In genomic region chr13:107119989-107120881, GRCh38 we compare ENCODE assay signal across 20 cellular contexts.
DNase-seq lines count a peak whose midpoint lies in the region; ATAC-seq, FAIRE-seq and TF ChIP-seq lines count a peak whose summit lies in the region.
"Had no signal": no experiment of that assay in that cellular context is flagged by ENCODE, and none has a peak within 500 bp of the region (broad histone marks: within the 10 kb centered on the region; RNA-seq: fewer than 3 reads in every experiment).

No MANE protein-coding gene starts in this region.

- 0% methylated on average over 7 of the region's 7 CpGs for WGBS in K562 (ENCODE audit: insufficient coverage, low coverage, missing lambda C conversion rate)
- 17 to 61% (median 37%) methylated on average over 7 of the region's 7 CpGs for WGBS in small intestine, 3 donors

- H3K4me1 ChIP-seq in K562 (replicated peaks in 1 of 2; ENCODE audit: control insufficient read depth in 2 of 2, insufficient read depth in 2 of 2, low read length in 2 of 2): no peaks in the 10 kb centered on the region
- H3K4me1 ChIP-seq in small intestine (ENCODE audit: control insufficient read depth in 2 of 2, insufficient read depth in 1 of 2, low read depth in 1 of 2, low read length in 1 of 2): peaks cover 2 to 5% of the 10 kb centered on the region in 2 donors
- H3K4me1 ChIP-seq in osteoblast (ENCODE audit: insufficient read depth, low read length): no peaks in the 10 kb centered on the region
- H3K4me1 ChIP-seq: SJCRH30 had no signal

- DNase-seq in H54 (ENCODE audit: insufficient read length, low spot score) (no peak), K562 (ENCODE audit: extremely low read depth in 1 of 4, low spot score in 3 of 4) (no peak), left colon (no peak), small intestine (peak; percentile 84), NCI-H524 (lab: John Stamatoyannopoulos, UW) (no peak), osteoblast (ENCODE audit: insufficient read length, low spot score, missing footprints) (no peak)
- DNase-seq in naive thymus-derived CD8-positive, alpha-beta T cell: no peak
- DNase-seq: AML-193, DMS153, GF-D8, HFFc6, Karpas-422, NCI-H1048, NCI-H1436, NCI-H2029, NCI-H446 treated with DMSO at 0.1 percent for 48 hours, NCI-H748 treated with DMSO at 0.1 percent for 48 hours, PC-3, SJCRH30 had no signal

- no peaks in the 10 kb centered on the region for H3K4me1 Mint-ChIP-seq in naive thymus-derived CD8-positive, alpha-beta T cell

- H2AFZ ChIP-seq in K562 (ENCODE audit: low read depth, low read length): no peak overlapping the region
- no peak overlapping the region for H2AFZ ChIP-seq in osteoblast (ENCODE audit: low read length)

- TF ChIP-seq EP300 in K562 (IDR thresholded peaks at IDR 0.05; ENCODE audit: low read length): no peak

- no peaks in the 10 kb centered on the region for H3K9me1 ChIP-seq in K562 (ENCODE audit: control insufficient read depth, insufficient read depth, low read length)

- H3K9me3 Mint-ChIP-seq in naive thymus-derived CD8-positive, alpha-beta T cell: peaks cover 0 to 5% (median 0%) of the 10 kb centered on the region in 9 donors
- H3K9me3 Mint-ChIP-seq: T-helper 1 cell treated with Interleukin-12 subunit alpha and Interleukin-12 subunit beta and Interleukin-4 antibody, amounts not matched to agents 30 μg/mL and 1 μg/mL, for 36 hours had no signal

- no peaks in the 10 kb centered on the region for H3K27me3 ChIP-seq in K562 (ENCODE audit: control insufficient read depth in 2 of 2, insufficient read depth in 2 of 2, low read length in 2 of 2)
- no peaks in the 10 kb centered on the region for H3K27me3 ChIP-seq in small intestine (ENCODE audit: control insufficient read depth in 2 of 2, insufficient read depth in 2 of 2, low read length in 2 of 2)
- H3K27me3 ChIP-seq in osteoblast (ENCODE audit: insufficient read depth, low read length): no peaks in the 10 kb centered on the region
- H3K27me3 ChIP-seq: SJCRH30 had no signal

- H3K36me3 Mint-ChIP-seq in naive thymus-derived CD8-positive, alpha-beta T cell: no peaks in the 10 kb centered on the region

- CTCF ChIA-PET in K562 (lab: Yijun Ruan, JAX; ENCODE audit: low intra/inter-chr PET ratio): no interaction called here

- H3K9ac ChIP-seq in K562 (ENCODE audit: insufficient read depth in 1 of 2, low read depth in 2 of 2, low read length in 2 of 2): no peak overlapping the region

- intact Hi-C loops in K562 (cut with micrococcal nuclease) (no loop called here), left colon (cut with DNase I, micrococcal nuclease) (no loop called here)

- H3K4me3 Mint-ChIP-seq in naive thymus-derived CD8-positive, alpha-beta T cell: no peak overlapping the region
- H3K4me3 Mint-ChIP-seq: HFFc6; T-helper 1 cell treated with Interleukin-12 subunit alpha and Interleukin-12 subunit beta and Interleukin-4 antibody, amounts not matched to agents 30 μg/mL and 1 μg/mL, for 36 hours had no signal

- no peaks in the 10 kb centered on the region for H3K36me3 ChIP-seq in K562 (ENCODE audit: control insufficient read depth, insufficient read depth, low read length)
- no peaks in the 10 kb centered on the region for H3K36me3 ChIP-seq in small intestine (ENCODE audit: control insufficient read depth in 2 of 2, insufficient read depth in 2 of 2, low read length in 2 of 2)
- H3K36me3 ChIP-seq in osteoblast (ENCODE audit: insufficient read depth, low read length): no peaks in the 10 kb centered on the region
- H3K36me3 ChIP-seq: SJCRH30 had no signal

- no peaks in the 10 kb centered on the region for H4K20me1 ChIP-seq in K562 (replicated peaks; ENCODE audit: control insufficient read depth, insufficient read depth, low read length)
- no peaks in the 10 kb centered on the region for H4K20me1 ChIP-seq in osteoblast (ENCODE audit: insufficient read depth, low read length)

- no peak for TF ChIP-seq RAD21 in K562 (CRISPR knock-in tag; conservative IDR thresholded peaks at IDR 0.05 in 1 of 2, IDR thresholded peaks at IDR 0.05 in 1 of 2)

- H3K27ac Mint-ChIP-seq in naive thymus-derived CD8-positive, alpha-beta T cell: no peak overlapping the region
- H3K27ac Mint-ChIP-seq: HFFc6; T-helper 1 cell treated with Interleukin-12 subunit alpha and Interleukin-12 subunit beta and Interleukin-4 antibody, amounts not matched to agents 30 μg/mL and 1 μg/mL, for 36 hours had no signal

- H3K4me2 ChIP-seq in K562 (ENCODE audit: insufficient read depth, low read length): no peak overlapping the region
- no peak overlapping the region for H3K4me2 ChIP-seq in osteoblast (ENCODE audit: insufficient read depth, low read length)

- POLR2A ChIA-PET in K562 (lab: Yijun Ruan, JAX): no interaction called here
- POLR2A ChIA-PET in naive thymus-derived CD8-positive, alpha-beta T cell (lab: Charles Lee): no interaction called here

- H3K27me3 Mint-ChIP-seq in naive thymus-derived CD8-positive, alpha-beta T cell: peaks cover 2 to 17% (median 12%) of the 10 kb centered on the region in 5 donors

- FAIRE-seq in H54 (lab: Jason Lieb, UNC) (peak; percentile 6), K562 (lab: Jason Lieb, UNC) (no peak), small intestine (lab: Jason Lieb, UNC) (no peak)

- ATAC-seq in K562: no peak
- ATAC-seq in left colon: peak; percentile 93
- ATAC-seq in naive thymus-derived CD8-positive, alpha-beta T cell: no peak
- ATAC-seq: PC-3 had no signal

- TF ChIP-seq CTCF in K562 (IDR thresholded peaks at IDR 0.05 in 2 of 3, conservative IDR thresholded peaks at IDR 0.05 in 1 of 3; ENCODE audit: insufficient read depth in 2 of 3, low read depth in 1 of 3, low read length in 3 of 3) (no peak), osteoblast (IDR thresholded peaks at IDR 0.05; ENCODE audit: extremely low read depth, low read depth, low read length) (no peak)

- in situ Hi-C loops in K562 (cut with MboI): no loop called here

- no TSS peak for BruUV-seq in K562 (replicated peaks; lab: Mats Ljungman, UMichigan)

- no peaks in the 10 kb centered on the region for H3K9me3 ChIP-seq in K562 (replicated peaks; ENCODE audit: control insufficient read depth, insufficient read depth, low read depth, low read length)
- no peaks in the 10 kb centered on the region for H3K9me3 ChIP-seq in small intestine (ENCODE audit: control insufficient read depth, low read depth)
- no peaks in the 10 kb centered on the region for H3K9me3 ChIP-seq in osteoblast (ENCODE audit: low read depth, low read length)
- H3K9me3 ChIP-seq: SJCRH30 had no signal

- H3K79me2 ChIP-seq in K562 (ENCODE audit: control insufficient read depth, insufficient read depth, low read length): no peaks in the 10 kb centered on the region
- no peaks in the 10 kb centered on the region for H3K79me2 ChIP-seq in osteoblast (ENCODE audit: insufficient read depth, low read length)

- TF ChIP-seq POLR2A in H54 (IDR thresholded peaks at IDR 0.05; ENCODE audit: low read depth, low read length) (no peak), K562 (conservative IDR thresholded peaks at IDR 0.05) (no peak)

- no peak overlapping the region for H3K27ac ChIP-seq in K562 (ENCODE audit: extremely low read depth, low read depth, low read length)
- H3K27ac ChIP-seq in small intestine (ENCODE audit: low read depth in 1 of 2, low read length in 1 of 2): no peak overlapping the region
- H3K27ac ChIP-seq in osteoblast (ENCODE audit: low read depth, low read length): no peak overlapping the region
- H3K27ac ChIP-seq: SJCRH30 had no signal

- H3K4me3 ChIP-seq in K562 (no peak overlapping the region), small intestine (ENCODE audit: low read depth in 1 of 2, low read length in 2 of 2) (no peak overlapping the region), osteoblast (ENCODE audit: insufficient read depth, low read length) (no peak overlapping the region)
- H3K4me3 ChIP-seq: SJCRH30 had no signal

TF ChIP-seq in K562, 482 proteins besides CTCF, POLR2A, EP300 and RAD21 (continues in another document):
- TF ChIP-seq PCBP2 (IDR thresholded peaks at IDR 0.05; ENCODE audit: low read depth, low read length, poor library complexity, severe bottlenecking) (no peak), JUND (IDR thresholded peaks at IDR 0.05; ENCODE audit: borderline replicate concordance, low read depth, low read length) (no peak), JUND (tag; IDR thresholded peaks at IDR 0.05; ENCODE audit: borderline replicate concordance, low read depth, low read length) (no peak), CEBPZ (IDR thresholded peaks at IDR 0.05; ENCODE audit: borderline replicate concordance, low read depth, low read length) (no peak)
